ENCODE assay signal across 7 cellular contexts in the genomic region with DNA sequence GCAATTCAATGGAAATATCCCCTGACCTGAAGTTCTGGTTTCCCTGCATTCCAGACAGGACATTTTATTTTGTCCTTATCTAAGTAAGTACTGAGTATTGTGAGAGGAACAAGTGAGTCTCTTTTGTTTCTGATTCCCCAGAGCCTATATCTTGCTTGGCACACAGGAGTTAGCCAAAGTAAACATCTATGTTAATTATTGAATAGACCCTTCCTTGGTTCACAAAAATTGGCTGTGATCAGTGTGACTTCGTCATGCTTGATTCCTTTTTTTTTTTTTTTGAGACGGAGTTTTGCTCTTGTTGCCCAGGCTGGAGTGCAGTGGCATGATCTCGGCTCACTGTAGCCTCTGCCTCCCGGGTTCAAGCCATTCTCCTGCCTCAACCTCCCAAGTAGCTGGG. TPM values are rescaled to one million over a fixed set of nuclear protein-coding genes. Genes with fewer than 3 reads are reported as not detected.
DNase-seq lines count a peak whose midpoint lies in the region; ATAC-seq, FAIRE-seq and TF ChIP-seq lines count a peak whose summit lies in the region.
"Not testable (repeated sequence)": the region's sequence is repeated elsewhere in the genome, so short reads cannot be mapped to it uniquely, and the experiment has no call there.

No MANE protein-coding gene starts in this region.

- not testable (repeated sequence) for TF ChIP-seq POLR2A in HepG2 (IDR thresholded peaks at IDR 0.05; ENCODE audit: insufficient read depth in 1 of 2, low read depth in 2 of 2, low read length in 2 of 2)

- H3K4me3 Mint-ChIP-seq in nephron = peak overlapping the region in 1 of 3 experiments; percentile 29

- DNase-seq in ACHN (peak; percentile 29), HT-29 (ENCODE audit: low spot score) (peak; percentile 64), PC-9 (peak in 1 of 2 experiments; percentile 21), kidney epithelial cell (ENCODE audit: low read depth) (peak; percentile 19), HepG2 (ENCODE audit: low spot score) (peak; percentile 48), small intestine (peak; percentile 54)

- H3K79me2 ChIP-seq in PC-9 (ENCODE audit: low read depth); HepG2 (ENCODE audit: insufficient read depth, low read length): not testable (repeated sequence)

- TF ChIP-seq RAD21 in HepG2 (CRISPR knock-in tag; IDR thresholded peaks at IDR 0.05) = not testable (repeated sequence)

- H3K27me3 ChIP-seq in PC-9 (ENCODE audit: insufficient read depth, low read depth); kidney epithelial cell (ENCODE audit: control insufficient read depth, insufficient read depth, low read length); HepG2 (ENCODE audit: control insufficient read depth in 1 of 2, insufficient read depth in 2 of 2, low read length in 2 of 2); small intestine (ENCODE audit: control insufficient read depth in 2 of 2, insufficient read depth in 2 of 2, low read length in 2 of 2): not testable (repeated sequence)

- FAIRE-seq in HepG2 (lab: Jason Lieb, UNC); small intestine (lab: Jason Lieb, UNC): not testable (repeated sequence)

- peak; percentile 46 for ATAC-seq in HepG2

- not testable (repeated sequence) for H2AFZ ChIP-seq in PC-9; HepG2 (ENCODE audit: low read length)

- H3K4me1 ChIP-seq in PC-9 (replicated peaks; ENCODE audit: insufficient read depth) = peaks cover 11% of the 10 kb centered on the region
- peaks cover 42% of the 10 kb centered on the region for H3K4me1 ChIP-seq in HepG2 (ENCODE audit: insufficient read depth, low read length)
- not testable (repeated sequence) for H3K4me1 ChIP-seq in small intestine (ENCODE audit: control insufficient read depth in 2 of 2, insufficient read depth in 1 of 2, low read depth in 1 of 2, low read length in 1 of 2)

- intact Hi-C loops in PC-9 (cut with micrococcal nuclease; ENCODE audit: unreplicated experiment); HepG2 (cut with micrococcal nuclease; ENCODE audit: unreplicated experiment): not testable (repeated sequence)

- BruUV-seq in PC-9 (replicated peaks; lab: Mats Ljungman, UMichigan); HepG2 (replicated peaks; lab: Mats Ljungman, UMichigan): not testable (repeated sequence)

- not testable (repeated sequence) for H3K9me2 ChIP-seq in PC-9 (ENCODE audit: insufficient read depth)

- not testable (repeated sequence) for TF ChIP-seq EP300 in HepG2 (IDR thresholded peaks at IDR 0.05; ENCODE audit: low read depth in 2 of 2, low read length in 2 of 2); HepG2 (CRISPR knock-in tag; IDR thresholded peaks at IDR 0.05; ENCODE audit: borderline replicate concordance)

- not testable (repeated sequence) for TF ChIP-seq CTCF in PC-9 (conservative IDR thresholded peaks at IDR 0.05); kidney epithelial cell (IDR thresholded peaks at IDR 0.05; ENCODE audit: insufficient read depth, low read length, poor library complexity, severe bottlenecking); HepG2 (CRISPR knock-in tag; IDR thresholded peaks at IDR 0.05); nephron (IDR thresholded peaks at IDR 0.05; ENCODE audit: unreplicated experiment in 3 of 3)

- in situ Hi-C loops in ACHN (cut with HindIII; ENCODE audit: low pct_ligation_motif_present, low pct_unique_long_range_greater_than_20kb, low sequenced_read_pairs); HepG2 (cut with HindIII; ENCODE audit: extremely low pct_ligation_motif_present, low pct_unique_long_range_greater_than_20kb): not testable (repeated sequence)

- peaks cover 15% of the 10 kb centered on the region for H3K36me3 Mint-ChIP-seq in nephron (ENCODE audit: low read depth)

- not testable (repeated sequence) for H3K9me3 ChIP-seq in PC-9 (ENCODE audit: insufficient read depth, low read depth); HepG2 (ENCODE audit: low read length); small intestine (ENCODE audit: control insufficient read depth, low read depth)

- not testable (repeated sequence) for H3F3A ChIP-seq in PC-9 (ENCODE audit: insufficient read depth, low read depth)

- WGBS in HepG2 (ENCODE audit: low lambda C conversion rate) = 23% methylated on average over 4 of the region's 4 CpGs
- 19 to 61% (median 23%) methylated on average over 4 of the region's 4 CpGs for WGBS in small intestine, 3 donors

- not testable (repeated sequence) for H3K36me3 ChIP-seq in PC-9 (ENCODE audit: low read depth); kidney epithelial cell (ENCODE audit: control insufficient read depth, insufficient read depth, low read length); HepG2 (replicated peaks in 1 of 2; ENCODE audit: control insufficient read depth in 1 of 2, insufficient read depth in 2 of 2, low read length in 2 of 2); small intestine (ENCODE audit: control insufficient read depth in 2 of 2, insufficient read depth in 2 of 2, low read length in 2 of 2)

- POLR2A ChIA-PET in PC-9 (lab: Charles Lee; ENCODE audit: unreplicated experiment) = interaction anchor here (0.7 kb wide), 1 partner anchor 66 kb away, joined by 3 read pairs; no protein-coding TSS in a partner anchor
- POLR2A ChIA-PET in HepG2 (lab: Yijun Ruan, JAX) = not testable (repeated sequence)

- H3K4me2 ChIP-seq in PC-9 = peak overlapping the region; percentile 21
- peak overlapping the region; percentile 27; the same call in 1 of the 2 replicates for H3K4me2 ChIP-seq in HepG2 (ENCODE audit: low read depth, low read length)

- H3K4me3 ChIP-seq in PC-9; kidney epithelial cell (ENCODE audit: low read depth, low read length); HepG2 (replicated peaks in 1 of 3; ENCODE audit: insufficient read depth in 1 of 3, low read depth in 2 of 3, low read length in 3 of 3); small intestine (ENCODE audit: low read depth in 1 of 2, low read length in 2 of 2): not testable (repeated sequence)

- not testable (repeated sequence) for H3K9ac ChIP-seq in HepG2 (ENCODE audit: insufficient read depth, low read depth, low read length)

- H3K27ac ChIP-seq in PC-9; HepG2 (ENCODE audit: extremely low read length, insufficient read depth, low read length): not testable (repeated sequence)
- H3K27ac ChIP-seq in small intestine (ENCODE audit: low read depth in 1 of 2, low read length in 1 of 2) = peak overlapping the region in 1 of 2 donors; percentile 16

- not testable (repeated sequence) for H3K27me3 Mint-ChIP-seq in nephron (ENCODE audit: low read depth)

- not testable (repeated sequence) for H3K4me1 Mint-ChIP-seq in nephron

- CTCF ChIA-PET in PC-9 (lab: Charles Lee); HepG2 (lab: Yijun Ruan, JAX; ENCODE audit: low intra/inter-chr PET ratio, low total read pairs): not testable (repeated sequence)

- H3K27ac Mint-ChIP-seq in nephron = peak overlapping the region; percentile 83 to 97 (median 91)

- H3K9me3 Mint-ChIP-seq in nephron = peaks cover 14% of the 10 kb centered on the region

- not testable (repeated sequence) for H4K20me1 ChIP-seq in PC-9 (ENCODE audit: insufficient read depth); HepG2 (ENCODE audit: insufficient read depth, low read length)

RNA-seq across cellular contexts. Expression of a gene that starts 29.0 kb away (rescaled TPM):
- 1,193 and 1,327 TPM in 2 replicates for total RNA-seq in HT-29 (2014; rRNA removed; shearing (Covaris generic))
- total RNA-seq in PC-9 (2021) = 828 and 839 TPM in 2 replicates
- 1,517 and 1,891 TPM in 2 replicates for total RNA-seq in kidney epithelial cell
- total RNA-seq in HepG2 (2016; rRNA removed; fragmentation: Illumina TruSeq; extraction: Trizol) = 1,542 and 1,735 TPM in 2 replicates
- 2,792 and 3,249 TPM in 2 replicates for total RNA-seq in HepG2 (2016; cell fraction: cytosol; rRNA removed; fragmentation: Illumina TruSeq; extraction: Trizol; ENCODE audit: low read depth)
- 1,538 and 1,805 TPM in 2 replicates for total RNA-seq in HepG2 (2016; cell fraction: insoluble cytoplasmic fraction; rRNA removed; fragmentation: Illumina TruSeq; extraction: Trizol)
- 4,280 and 4,305 TPM in 2 replicates for total RNA-seq in HepG2 (2016; cell fraction: membrane; rRNA removed; fragmentation: Illumina TruSeq; extraction: Trizol)
- total RNA-seq in HepG2 (2016; cell fraction: nucleus; rRNA removed; fragmentation: Illumina TruSeq; extraction: Trizol) = 609 and 619 TPM in 2 replicates
- polyA plus RNA-seq in HepG2 (2011; rRNA removed) = 1,908 and 2,245 TPM in 2 replicates
- 1,617 and 1,923 TPM in 2 replicates for polyA plus RNA-seq in HepG2 (2011; cell fraction: cytosol; rRNA removed)
- 279 and 367 TPM in 2 replicates for polyA plus RNA-seq in HepG2 (2011; cell fraction: nucleus; rRNA removed)
- 1,644 and 2,487 TPM in 2 replicates for polyA plus RNA-seq in HepG2 (2012)
- 3,160 and 3,393 TPM in 2 replicates for polyA plus RNA-seq in HepG2 (2016; cell fraction: cytosol; fragmentation: Illumina TruSeq; extraction: Trizol; ENCODE audit: low read depth)
- 1,742 and 1,793 TPM in 2 replicates for polyA plus RNA-seq in HepG2 (2016; cell fraction: insoluble cytoplasmic fraction; fragmentation: Illumina TruSeq; extraction: Trizol; ENCODE audit: low read depth)
- 3,694 and 3,762 TPM in 2 replicates for polyA plus RNA-seq in HepG2 (2016; cell fraction: membrane; fragmentation: Illumina TruSeq; extraction: Trizol; ENCODE audit: low read depth)
- polyA plus RNA-seq in HepG2 (2016; cell fraction: nucleus; fragmentation: Illumina TruSeq; extraction: Trizol; ENCODE audit: insufficient read depth, low read depth) = 904 and 939 TPM in 2 replicates
- 934 and 1,186 TPM in 2 replicates for polyA minus RNA-seq in HepG2 (2011; rRNA and poly(A)+ RNA removed; ENCODE audit: low replicate concordance)
- 263 and 284 TPM in 2 replicates for polyA minus RNA-seq in HepG2 (2011; cell fraction: cytosol; rRNA and poly(A)+ RNA removed)
- 825 and 1,127 TPM in 2 replicates for polyA minus RNA-seq in HepG2 (2011; cell fraction: nucleus; rRNA and poly(A)+ RNA removed)
- 1,000 to 10,000 TPM; 1,373 to 2,727 (median 2,293) TPM for polyA plus RNA-seq in small intestine

RNA-seq across cellular contexts. Expression of a gene that starts 34.3 kb away (rescaled TPM):
- total RNA-seq in HT-29 (2014; rRNA removed; shearing (Covaris generic)) = 57.5 and 70.8 TPM in 2 replicates
- total RNA-seq in PC-9 (2021) = 26.9 and 28.3 TPM in 2 replicates
- 17.7 and 25.3 TPM in 2 replicates for total RNA-seq in kidney epithelial cell
- total RNA-seq in HepG2 (2016; rRNA removed; fragmentation: Illumina TruSeq; extraction: Trizol) = 13.1 and 17.5 TPM in 2 replicates
- total RNA-seq in HepG2 (2016; cell fraction: cytosol; rRNA removed; fragmentation: Illumina TruSeq; extraction: Trizol; ENCODE audit: low read depth) = 6.3 and 10.6 TPM in 2 replicates
- 11.5 and 15.9 TPM in 2 replicates for total RNA-seq in HepG2 (2016; cell fraction: insoluble cytoplasmic fraction; rRNA removed; fragmentation: Illumina TruSeq; extraction: Trizol)
- 7.6 and 8.4 TPM in 2 replicates for total RNA-seq in HepG2 (2016; cell fraction: membrane; rRNA removed; fragmentation: Illumina TruSeq; extraction: Trizol)
- 24.7 and 31.2 TPM in 2 replicates for total RNA-seq in HepG2 (2016; cell fraction: nucleus; rRNA removed; fragmentation: Illumina TruSeq; extraction: Trizol)
- 17.7 and 18.7 TPM in 2 replicates for polyA plus RNA-seq in HepG2 (2011; rRNA removed)
- polyA plus RNA-seq in HepG2 (2011; cell fraction: cytosol; rRNA removed) = 7.6 and 8.0 TPM in 2 replicates
- polyA plus RNA-seq in HepG2 (2011; cell fraction: nucleus; rRNA removed) = 54.1 and 60.4 TPM in 2 replicates
- polyA plus RNA-seq in HepG2 (2012) = 13.6 and 13.9 TPM in 2 replicates
- 1.1 and 1.4 TPM in 2 replicates for polyA plus RNA-seq in HepG2 (2016; cell fraction: cytosol; fragmentation: Illumina TruSeq; extraction: Trizol; ENCODE audit: low read depth)
- polyA plus RNA-seq in HepG2 (2016; cell fraction: insoluble cytoplasmic fraction; fragmentation: Illumina TruSeq; extraction: Trizol; ENCODE audit: low read depth) = 15.2 and 18.7 TPM in 2 replicates
- 3.2 and 3.9 TPM in 2 replicates for polyA plus RNA-seq in HepG2 (2016; cell fraction: membrane; fragmentation: Illumina TruSeq; extraction: Trizol; ENCODE audit: low read depth)
- 54.7 and 64.0 TPM in 2 replicates for polyA plus RNA-seq in HepG2 (2016; cell fraction: nucleus; fragmentation: Illumina TruSeq; extraction: Trizol; ENCODE audit: insufficient read depth, low read depth)
- 7.3 and 14.7 TPM in 2 replicates for polyA minus RNA-seq in HepG2 (2011; rRNA and poly(A)+ RNA removed; ENCODE audit: low replicate concordance)
- polyA minus RNA-seq in HepG2 (2011; cell fraction: cytosol; rRNA and poly(A)+ RNA removed) = 3.6 and 7.4 TPM in 2 replicates
- 35.8 and 42.5 TPM in 2 replicates for polyA minus RNA-seq in HepG2 (2011; cell fraction: nucleus; rRNA and poly(A)+ RNA removed)
- polyA plus RNA-seq in small intestine = 10 to 100 TPM; 28.1 to 69.3 (median 52.1) TPM
